8 cellular contexts compared by ENCODE assay signal in genomic region chr10:15859865-15860691, GRCh38. TPM values are rescaled to one million over a fixed set of nuclear protein-coding genes. Genes with fewer than 3 reads are reported as not detected.
DNase-seq lines count a peak whose midpoint lies in the region; ATAC-seq and TF ChIP-seq lines count a peak whose summit lies in the region.

Gene MINDY3 (minus strand): TSS chr10:15860507. CDS start chr10:15860299, 208 bp downstream.

- H3K27ac Mint-ChIP-seq in activated naive CD8-positive, alpha-beta T cell treated with anti-CD3 and anti-CD28 coated beads, Interleukin-2, amount 50 U/mL, for 24 hours: peak within 1 kb of the TSS; percentile 94

- H3K27ac ChIP-seq in SU-DHL-6 (ENCODE audit: low read depth, low read length) (peak within 1 kb of the TSS; percentile 76), cardiac muscle cell (peak within 1 kb of the TSS; percentile 29), parathyroid adenoma (peak within 1 kb of the TSS; percentile 67), tibial artery (peak within 1 kb of the TSS; percentile 75 to 82)

- peaks cover 10% of the 10 kb centered on the region for H3K27me3 Mint-ChIP-seq in activated naive CD8-positive, alpha-beta T cell treated with anti-CD3 and anti-CD28 coated beads, Interleukin-2, amount 50 U/mL, for 24 hours

- peaks cover 6% of the 10 kb centered on the region for H3K9me3 Mint-ChIP-seq in activated naive CD8-positive, alpha-beta T cell treated with anti-CD3 and anti-CD28 coated beads, Interleukin-2, amount 50 U/mL, for 24 hours

- H3K4me2 ChIP-seq in SU-DHL-6 (ENCODE audit: low read depth, low read length, poor library complexity, severe bottlenecking) (peak within 1 kb of the TSS; percentile 77), parathyroid adenoma (ENCODE audit: low read length) (peak within 1 kb of the TSS; percentile 68)

- peak within 1 kb of the TSS; percentile 91 for H3K4me3 Mint-ChIP-seq in activated naive CD8-positive, alpha-beta T cell treated with anti-CD3 and anti-CD28 coated beads, Interleukin-2, amount 50 U/mL, for 24 hours

- intact Hi-C loops in tibial artery (cut with DNase I; ENCODE audit: low total_unique reads): no loop called here

- peak within 1 kb of the TSS; percentile 93 for H2AFZ ChIP-seq in SU-DHL-6 (ENCODE audit: low read depth, low read length, severe bottlenecking)
- H2AFZ ChIP-seq in parathyroid adenoma: peak within 1 kb of the TSS; percentile 84

- H3K9me3 ChIP-seq in SU-DHL-6 (ENCODE audit: insufficient read depth, low read length) (no peaks in the 10 kb centered on the region), cardiac muscle cell (ENCODE audit: low read depth) (no peaks in the 10 kb centered on the region), parathyroid adenoma (ENCODE audit: control insufficient read depth, low read length) (no peaks in the 10 kb centered on the region), tibial artery (no peaks in the 10 kb centered on the region)

- TF ChIP-seq CTCF in GM10266 (IDR thresholded peaks at IDR 0.05; ENCODE audit: control insufficient read depth, insufficient read depth, low read depth, missing control alignments): no peak
- no peak for TF ChIP-seq CTCF in HFF-Myc (IDR thresholded peaks at IDR 0.05; ENCODE audit: low read depth, low read length, missing control alignments)
- no peak for TF ChIP-seq CTCF in SU-DHL-6 (IDR thresholded peaks at IDR 0.05; ENCODE audit: insufficient read depth, low read length, poor library complexity, severe bottlenecking)
- no peak for TF ChIP-seq CTCF in cardiac muscle cell (IDR thresholded peaks at IDR 0.05; ENCODE audit: low read depth, low read length)
- no peak for TF ChIP-seq CTCF in parathyroid adenoma (IDR thresholded peaks at IDR 0.05)
- TF ChIP-seq CTCF in tibial artery (IDR thresholded peaks at IDR 0.05): no peak

- ATAC-seq in activated naive CD8-positive, alpha-beta T cell treated with anti-CD3 and anti-CD28 coated beads, Interleukin-2, amount 50 U/mL, for 24 hours: peak; percentile 96

- DNase-seq in GM10266 (ENCODE audit: extremely low spot score): peak; percentile 64
- peak; percentile 38 for DNase-seq in HFF-Myc (ENCODE audit: extremely low read depth, low read depth)
- peak; percentile 89 for DNase-seq in NAMALWA (ENCODE audit: low spot score)
- DNase-seq in activated naive CD8-positive, alpha-beta T cell treated with anti-CD3 and anti-CD28 coated beads, Interleukin-2, amount 50 U/mL, for 24 hours: peak; percentile 81
- peak; percentile 77 to 83 for DNase-seq in cardiac muscle cell (ENCODE audit: low read depth in 1 of 2, low spot score in 1 of 2)
- DNase-seq in tibial artery: peak; percentile 79 to 86

- no peaks in the 10 kb centered on the region for H3K27me3 ChIP-seq in SU-DHL-6 (ENCODE audit: low read length)
- H3K27me3 ChIP-seq in cardiac muscle cell: peaks cover 35% of the 10 kb centered on the region
- H3K27me3 ChIP-seq in parathyroid adenoma (ENCODE audit: control insufficient read depth, insufficient read depth, low read length): no peaks in the 10 kb centered on the region
- no peaks in the 10 kb centered on the region for H3K27me3 ChIP-seq in tibial artery

- peaks cover 36% of the 10 kb centered on the region for H3K4me1 Mint-ChIP-seq in activated naive CD8-positive, alpha-beta T cell treated with anti-CD3 and anti-CD28 coated beads, Interleukin-2, amount 50 U/mL, for 24 hours

- H3K4me3 ChIP-seq in HFF-Myc (replicated peaks; ENCODE audit: low read depth, low read length) (peak within 1 kb of the TSS; percentile 77), SU-DHL-6 (ENCODE audit: insufficient read depth, low read length, poor library complexity, severe bottlenecking) (peak within 1 kb of the TSS; percentile 96), cardiac muscle cell (peak within 1 kb of the TSS; percentile 65), parathyroid adenoma (ENCODE audit: low read depth, low read length) (peak within 1 kb of the TSS; percentile 79), tibial artery (peak within 1 kb of the TSS; percentile 69 to 83)

- H3K9me2 ChIP-seq in SU-DHL-6 (replicated peaks; ENCODE audit: insufficient read depth, low read length): no peaks in the 10 kb centered on the region

- H3K79me2 ChIP-seq in SU-DHL-6 (ENCODE audit: insufficient read depth, low read length): peaks cover 51% of the 10 kb centered on the region
- peaks cover 8% of the 10 kb centered on the region for H3K79me2 ChIP-seq in parathyroid adenoma

- H3K36me3 ChIP-seq in SU-DHL-6 (ENCODE audit: low read length): no peaks in the 10 kb centered on the region; the same call in 1 of the 2 replicates
- no peaks in the 10 kb centered on the region for H3K36me3 ChIP-seq in cardiac muscle cell
- H3K36me3 ChIP-seq in parathyroid adenoma (ENCODE audit: control insufficient read depth, insufficient read depth, low read length): no peaks in the 10 kb centered on the region
- H3K36me3 ChIP-seq in tibial artery: no peaks in the 10 kb centered on the region

- peaks cover 10% of the 10 kb centered on the region for H3K36me3 Mint-ChIP-seq in activated naive CD8-positive, alpha-beta T cell treated with anti-CD3 and anti-CD28 coated beads, Interleukin-2, amount 50 U/mL, for 24 hours (ENCODE audit: low read depth)

- H3K9ac ChIP-seq in SU-DHL-6 (ENCODE audit: low read length): peak within 1 kb of the TSS; percentile 88
- peak within 1 kb of the TSS; percentile 17 for H3K9ac ChIP-seq in parathyroid adenoma

- H3F3A ChIP-seq in SU-DHL-6 (ENCODE audit: insufficient read depth): peaks cover 10% of the 10 kb centered on the region; the same call in 1 of the 2 replicates

- peaks cover 15% of the 10 kb centered on the region; the same call in 1 of the 2 replicates for H4K20me1 ChIP-seq in SU-DHL-6 (ENCODE audit: low read depth, low read length)

- peaks cover 7% of the 10 kb centered on the region for H3K4me1 ChIP-seq in cardiac muscle cell (ENCODE audit: low read depth)
- peaks cover 3% of the 10 kb centered on the region for H3K4me1 ChIP-seq in parathyroid adenoma
- peaks cover 0 to 36% (median 13%) of the 10 kb centered on the region in 4 donors for H3K4me1 ChIP-seq in tibial artery

RNA-seq across cellular contexts. Expression of gene MINDY3, which starts in this region (rescaled TPM):
- 12.4 and 14.5 TPM in 2 replicates for total RNA-seq in cardiac muscle cell
- 20.4 and 20.6 TPM in 2 replicates for polyA plus RNA-seq in cardiac muscle cell

Comparison
In these comparisons a context has a peak if more than half of its experiments do, and no peak if none do; other contexts are left out.
1. Peak in every context shown above with its lines: DNase-seq, ATAC-seq, H3K4me3 ChIP-seq and H3K27ac ChIP-seq.
2. DNase-seq: peak in every context shown above with its lines; median percentile 89 in NAMALWA; 82 in tibial artery; 81 in activated naive CD8-positive, alpha-beta T cell treated with anti-CD3 and anti-CD28 coated beads, Interleukin-2, amount 50 U/mL, for 24 hours; 80 in cardiac muscle cell; 64 in GM10266; 38 in HFF-Myc.